Comparison of ENCODE assay signal across 8 cellular contexts in genomic region chr17:48944519-48945260, GRCh38. TPM values are rescaled to one million over a fixed set of nuclear protein-coding genes. Genes with fewer than 3 reads are reported as not detected.
DNase-seq lines count a peak whose midpoint lies in the region; ATAC-seq and TF ChIP-seq lines count a peak whose summit lies in the region.

A gene with protein sequence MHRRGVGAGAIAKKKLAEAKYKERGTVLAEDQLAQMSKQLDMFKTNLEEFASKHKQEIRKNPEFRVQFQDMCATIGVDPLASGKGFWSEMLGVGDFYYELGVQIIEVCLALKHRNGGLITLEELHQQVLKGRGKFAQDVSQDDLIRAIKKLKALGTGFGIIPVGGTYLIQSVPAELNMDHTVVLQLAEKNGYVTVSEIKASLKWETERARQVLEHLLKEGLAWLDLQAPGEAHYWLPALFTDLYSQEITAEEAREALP (minus strand): TSS chr17:48944842. CDS start chr17:48944734, 108 bp downstream.

- TF ChIP-seq CTCF in DOHH2 (IDR thresholded peaks at IDR 0.05; ENCODE audit: low read depth, low read length, poor library complexity, severe bottlenecking) (no peak), RWPE2 (IDR thresholded peaks at IDR 0.05; ENCODE audit: poor library complexity, severe bottlenecking) (no peak), natural killer cell (IDR thresholded peaks at IDR 0.05) (no peak)

- H3K36me3 ChIP-seq in DOHH2 (ENCODE audit: control insufficient read depth, low read length) (peaks cover 18% of the 10 kb centered on the region), RWPE2 (ENCODE audit: low read depth) (peaks cover 29% of the 10 kb centered on the region)

- H4K20me1 ChIP-seq in DOHH2 (ENCODE audit: control insufficient read depth, insufficient read depth, low read depth, low read length): no peaks in the 10 kb centered on the region

- intact Hi-C loops in activated T-helper 2 cell treated with anti-CD3 and anti-CD28 coated beads, Interferon-gamma antibody, Interleukin-2, Interleukin-4, amounts not matched to agents 10 μg/mL and 5 μg/mL and 100 μg/mL, durations not matched to agents 14 hours and 24 hours and 36 hours (cut with micrococcal nuclease): loop anchor here (1.0 to 10.0 kb wide), 3 partner anchors 28 to 90 kb away; partner anchors contain the start of gene ATP5MC1
- intact Hi-C loops in natural killer cell (cut with micrococcal nuclease): loop anchor here (1.0 kb wide), 2 partner anchors 36 to 52 kb away; partner anchors contain the start of genes ATP5MC1 and UBE2Z

- peaks cover 13% of the 10 kb centered on the region for H3K4me1 ChIP-seq in DOHH2 (ENCODE audit: control insufficient read depth, low read length)
- H3K4me1 ChIP-seq in RWPE2 (ENCODE audit: insufficient read depth, poor library complexity, severe bottlenecking): peaks cover 11% of the 10 kb centered on the region

- H3K27ac ChIP-seq in DOHH2 (ENCODE audit: low read depth, low read length) (peak within 1 kb of the TSS; percentile 57), RWPE2 (ENCODE audit: poor library complexity, severe bottlenecking) (peak within 1 kb of the TSS; percentile 55)

- H3K4me3 ChIP-seq in DOHH2 (ENCODE audit: low read length) (peak within 1 kb of the TSS; percentile 92), RWPE2 (ENCODE audit: severe bottlenecking) (peak within 1 kb of the TSS; percentile 85)

- no peaks in the 10 kb centered on the region for H3F3A ChIP-seq in DOHH2 (ENCODE audit: control insufficient read depth, insufficient read depth)

- H3K4me3 Mint-ChIP-seq in activated T-helper 2 cell treated with anti-CD3 and anti-CD28 coated beads, Interferon-gamma antibody, Interleukin-2, Interleukin-4, amounts not matched to agents 10 μg/mL and 5 μg/mL and 100 μg/mL, durations not matched to agents 14 hours and 24 hours and 36 hours (ENCODE audit: low read depth): peak within 1 kb of the TSS; percentile 100
- peak within 1 kb of the TSS; percentile 98 for H3K4me3 Mint-ChIP-seq in natural killer cell

- H3K4me1 Mint-ChIP-seq in activated T-helper 2 cell treated with anti-CD3 and anti-CD28 coated beads, Interferon-gamma antibody, Interleukin-2, Interleukin-4, amounts not matched to agents 10 μg/mL and 5 μg/mL and 100 μg/mL, durations not matched to agents 14 hours and 24 hours and 36 hours (ENCODE audit: low read depth): peaks cover 12% of the 10 kb centered on the region
- H3K4me1 Mint-ChIP-seq in natural killer cell: peaks cover 17% of the 10 kb centered on the region in 2 donors

- no peaks in the 10 kb centered on the region for H3K27me3 Mint-ChIP-seq in activated T-helper 2 cell treated with anti-CD3 and anti-CD28 coated beads, Interferon-gamma antibody, Interleukin-2, Interleukin-4, amounts not matched to agents 10 μg/mL and 5 μg/mL and 100 μg/mL, durations not matched to agents 14 hours and 24 hours and 36 hours (ENCODE audit: low read depth)
- peaks cover 0 to 6% of the 10 kb centered on the region in 2 donors for H3K27me3 Mint-ChIP-seq in natural killer cell (ENCODE audit: low read depth in 2 of 2)

- H3K27me3 ChIP-seq in DOHH2 (ENCODE audit: control insufficient read depth, low read length) (no peaks in the 10 kb centered on the region), RWPE2 (ENCODE audit: insufficient read depth, poor library complexity, severe bottlenecking) (no peaks in the 10 kb centered on the region)

- ATAC-seq in RWPE2 (ENCODE audit: low read depth) (peak; percentile 91), natural killer cell (peak; percentile 94 to 95 (median 95))

- H3K9me3 Mint-ChIP-seq in activated T-helper 2 cell treated with anti-CD3 and anti-CD28 coated beads, Interferon-gamma antibody, Interleukin-2, Interleukin-4, amounts not matched to agents 10 μg/mL and 5 μg/mL and 100 μg/mL, durations not matched to agents 14 hours and 24 hours and 36 hours: no peaks in the 10 kb centered on the region
- no peaks in the 10 kb centered on the region for H3K9me3 Mint-ChIP-seq in natural killer cell

- H3K9me2 ChIP-seq in DOHH2 (replicated peaks; ENCODE audit: control insufficient read depth, low read length): no peaks in the 10 kb centered on the region

- no peaks in the 10 kb centered on the region for H3K9me3 ChIP-seq in DOHH2 (ENCODE audit: control insufficient read depth, insufficient read depth, low read length)
- no peaks in the 10 kb centered on the region for H3K9me3 ChIP-seq in RWPE2 (ENCODE audit: severe bottlenecking)

- peak within 1 kb of the TSS; percentile 96 for H3K27ac Mint-ChIP-seq in activated T-helper 2 cell treated with anti-CD3 and anti-CD28 coated beads, Interferon-gamma antibody, Interleukin-2, Interleukin-4, amounts not matched to agents 10 μg/mL and 5 μg/mL and 100 μg/mL, durations not matched to agents 14 hours and 24 hours and 36 hours
- H3K27ac Mint-ChIP-seq in natural killer cell: peak within 1 kb of the TSS; percentile 89 to 98

- H3K36me3 Mint-ChIP-seq in activated T-helper 2 cell treated with anti-CD3 and anti-CD28 coated beads, Interferon-gamma antibody, Interleukin-2, Interleukin-4, amounts not matched to agents 10 μg/mL and 5 μg/mL and 100 μg/mL, durations not matched to agents 14 hours and 24 hours and 36 hours (ENCODE audit: low read depth): peaks cover 20% of the 10 kb centered on the region
- H3K36me3 Mint-ChIP-seq in natural killer cell: no peaks in the 10 kb centered on the region

- DNase-seq in GOT3 (lab: John Stamatoyannopoulos, UW) (peak; percentile 71), LoVo (ENCODE audit: low spot score) (peak; percentile 91), RWPE2 (ENCODE audit: low spot score) (peak; percentile 91), fibroblast of peridontal ligament (ENCODE audit: extremely low read depth) (peak; percentile 85), natural killer cell (peak; percentile 96)
- DNase-seq in activated T-helper 2 cell treated with anti-CD3 and anti-CD28 coated beads, Interferon-gamma antibody, Interleukin-2, Interleukin-4, amounts not matched to agents 10 μg/mL and 5 μg/mL and 100 μg/mL, durations not matched to agents 14 hours and 24 hours and 36 hours (ENCODE audit: low spot score): peak; percentile 91
- peak; percentile 80 to 91 (median 86) for DNase-seq in stimulated activated naive CD4-positive, alpha-beta T cell (lab: John Stamatoyannopoulos, UW)

- H3K79me2 ChIP-seq in DOHH2 (ENCODE audit: control insufficient read depth, low read length): peaks cover 33% of the 10 kb centered on the region

- H3K4me2 ChIP-seq in DOHH2 (ENCODE audit: low read length): peak within 1 kb of the TSS; percentile 99

RNA-seq across cellular contexts. Expression of the gene that starts here (rescaled TPM):
- 145 and 152 TPM in 2 replicates for total RNA-seq in activated T-helper 2 cell treated with anti-CD3 and anti-CD28 coated beads, Interferon-gamma antibody, Interleukin-2, Interleukin-4, amounts not matched to agents 10 μg/mL and 5 μg/mL and 100 μg/mL, durations not matched to agents 14 hours and 24 hours and 36 hours
- 10 to 100 TPM; 76.9 to 86.0 (median 78.3) TPM for total RNA-seq in natural killer cell

Comparison
In these comparisons a context has a peak if more than half of its experiments do, and no peak if none do; other contexts are left out.
1. Peak in every context shown above with its lines: DNase-seq, ATAC-seq, H3K4me3 ChIP-seq and H3K27ac ChIP-seq.